ENCODE assay signal across 8 cellular contexts in genomic region chr3:169764164-169764452, GRCh38. TPM values are rescaled to one million over a fixed set of nuclear protein-coding genes. Genes with fewer than 3 reads are reported as not detected.
DNase-seq lines count a peak whose midpoint lies in the region; ATAC-seq, FAIRE-seq and TF ChIP-seq lines count a peak whose summit lies in the region.

No MANE protein-coding gene starts in this region.

- H3K9me3 Mint-ChIP-seq in CD4-positive, CD25-positive, alpha-beta regulatory T cell, result peaks cover 0 to 5% (median 1%) of the 10 kb centered on the region in 7 donors
- no peaks in the 10 kb centered on the region for H3K9me3 Mint-ChIP-seq in natural killer cell treated with Interleukin-12 subunit alpha and Interleukin-12 subunit beta and Interleukin-15 and Interleukin-18, amount 100 ng/mL, for 72 hours

- peak overlapping the region; percentile 98 to 99 (median 99) for H3K27ac Mint-ChIP-seq in CD4-positive, CD25-positive, alpha-beta regulatory T cell
- H3K27ac Mint-ChIP-seq in natural killer cell treated with Interleukin-12 subunit alpha and Interleukin-12 subunit beta and Interleukin-15 and Interleukin-18, amount 100 ng/mL, for 72 hours, result peak overlapping the region; percentile 96 to 97

- peak overlapping the region; percentile 64 for H3K9ac ChIP-seq in SK-N-MC (ENCODE audit: insufficient read length)

- H3K27me3 Mint-ChIP-seq in CD4-positive, CD25-positive, alpha-beta regulatory T cell, result no peaks in the 10 kb centered on the region
- no peaks in the 10 kb centered on the region for H3K27me3 Mint-ChIP-seq in natural killer cell treated with Interleukin-12 subunit alpha and Interleukin-12 subunit beta and Interleukin-15 and Interleukin-18, amount 100 ng/mL, for 72 hours

- TF ChIP-seq CTCF in epithelial cell of proximal tubule (conservative IDR thresholded peaks at IDR 0.05; ENCODE audit: low read depth, low read length), result no peak

- peak overlapping the region; percentile 96 to 99 (median 98) for H3K4me3 Mint-ChIP-seq in CD4-positive, CD25-positive, alpha-beta regulatory T cell
- H3K4me3 Mint-ChIP-seq in natural killer cell treated with Interleukin-12 subunit alpha and Interleukin-12 subunit beta and Interleukin-15 and Interleukin-18, amount 100 ng/mL, for 72 hours, result peak overlapping the region; percentile 98

- H3K4me1 Mint-ChIP-seq in CD4-positive, CD25-positive, alpha-beta regulatory T cell, result peaks cover 16 to 39% (median 29%) of the 10 kb centered on the region in 4 donors
- H3K4me1 Mint-ChIP-seq in natural killer cell treated with Interleukin-12 subunit alpha and Interleukin-12 subunit beta and Interleukin-15 and Interleukin-18, amount 100 ng/mL, for 72 hours (ENCODE audit: low read depth in 2 of 2), result peaks cover 29 to 33% of the 10 kb centered on the region in 2 donors

- no peak for DNase-seq in CD4-positive, CD25-positive, alpha-beta regulatory T cell
- no peak for DNase-seq in SK-N-MC (ENCODE audit: low read depth, low spot score)
- no peak for DNase-seq in epithelial cell of proximal tubule (ENCODE audit: low read depth)
- no peak for DNase-seq in natural killer cell treated with Interleukin-12 subunit alpha and Interleukin-12 subunit beta and Interleukin-15 and Interleukin-18, amount 100 ng/mL, for 72 hours (ENCODE audit: low spot score)
- DNase-seq in urothelium cell line (ENCODE audit: low spot score), result no peak
- no peak for DNase-seq in NCI-H510A treated with DMSO at 0.1 percent for 48 hours (lab: John Stamatoyannopoulos, UW)

- H3K36me3 ChIP-seq in CD4-positive, CD25-positive, alpha-beta regulatory T cell (ENCODE audit: control insufficient read depth, insufficient read depth, low read length), result no peaks in the 10 kb centered on the region
- H3K36me3 ChIP-seq in SK-N-MC (ENCODE audit: insufficient read depth, low read length), result no peaks in the 10 kb centered on the region

- H3K27ac ChIP-seq in CD4-positive, CD25-positive, alpha-beta regulatory T cell (ENCODE audit: insufficient read depth, low read length, poor library complexity, severe bottlenecking), result peak overlapping the region; percentile 94
- no peak overlapping the region for H3K27ac ChIP-seq in SK-N-MC

- no peaks in the 10 kb centered on the region for H3K9me3 ChIP-seq in CD4-positive, CD25-positive, alpha-beta regulatory T cell (ENCODE audit: control insufficient read depth in 2 of 2, low read length in 2 of 2)
- H3K9me3 ChIP-seq in SK-N-MC (ENCODE audit: low read depth, low read length), result no peaks in the 10 kb centered on the region

- no peaks in the 10 kb centered on the region for H3K36me3 Mint-ChIP-seq in CD4-positive, CD25-positive, alpha-beta regulatory T cell
- H3K36me3 Mint-ChIP-seq in natural killer cell treated with Interleukin-12 subunit alpha and Interleukin-12 subunit beta and Interleukin-15 and Interleukin-18, amount 100 ng/mL, for 72 hours, result peaks cover 7% of the 10 kb centered on the region

- no peaks in the 10 kb centered on the region for H3K27me3 ChIP-seq in CD4-positive, CD25-positive, alpha-beta regulatory T cell (ENCODE audit: control insufficient read depth, insufficient read depth, low read length)

- FAIRE-seq in urothelium cell line (lab: Jason Lieb, UNC), result no peak

- H3K4me3 ChIP-seq in CD4-positive, CD25-positive, alpha-beta regulatory T cell (ENCODE audit: low read depth, low read length), result peak overlapping the region; percentile 88
- peak overlapping the region; percentile 64 for H3K4me3 ChIP-seq in SK-N-MC
- peak overlapping the region; percentile 91 for H3K4me3 ChIP-seq in epithelial cell of proximal tubule (ENCODE audit: low read depth, low read length)

- H3K4me1 ChIP-seq in CD4-positive, CD25-positive, alpha-beta regulatory T cell (ENCODE audit: control insufficient read depth, insufficient read depth, low read length, poor library complexity, severe bottlenecking), result peaks cover 22% of the 10 kb centered on the region

- peak; percentile 1 to 2 for ATAC-seq in CD4-positive, CD25-positive, alpha-beta regulatory T cell (ENCODE audit: low read depth in 2 of 2)
- ATAC-seq in GM19395 (IDR thresholded peaks at IDR 0.05; ENCODE audit: unreplicated experiment), result peak; percentile 47
- ATAC-seq in HG03432 (IDR thresholded peaks at IDR 0.05; ENCODE audit: unreplicated experiment), result peak; percentile 45
- peak; percentile 38 to 50 for ATAC-seq in natural killer cell treated with Interleukin-12 subunit alpha and Interleukin-12 subunit beta and Interleukin-15 and Interleukin-18, amount 100 ng/mL, for 72 hours

RNA-seq across cellular contexts. Expression of gene TERC, which starts 0.8 kb away (rescaled TPM):
- 2.9 TPM for total RNA-seq in CD4-positive, CD25-positive, alpha-beta regulatory T cell
- under 1 TPM in 1 of 4 donors, not detected in 3; 0.76 TPM for polyA plus RNA-seq in CD4-positive, CD25-positive, alpha-beta regulatory T cell
- 196 and 307 TPM in 2 replicates for total RNA-seq in epithelial cell of proximal tubule
- 10 to 100 TPM in 1 of 2 donors, not detected in 1; 18.6 TPM for total RNA-seq in natural killer cell treated with Interleukin-12 subunit alpha and Interleukin-12 subunit beta and Interleukin-15 and Interleukin-18, amount 100 ng/mL, for 72 hours

RNA-seq across cellular contexts. Expression of gene ACTRT3, which starts 5.3 kb away (rescaled TPM):
- total RNA-seq in CD4-positive, CD25-positive, alpha-beta regulatory T cell, result not detected
- polyA plus RNA-seq in CD4-positive, CD25-positive, alpha-beta regulatory T cell, result under 1 TPM in 2 of 4 donors, not detected in 2; 0.21 to 0.54 TPM
- total RNA-seq in epithelial cell of proximal tubule, result 2.6 and 3.8 TPM in 2 replicates
- 1 to 10 TPM; 1.5 to 2.0 TPM for total RNA-seq in natural killer cell treated with Interleukin-12 subunit alpha and Interleukin-12 subunit beta and Interleukin-15 and Interleukin-18, amount 100 ng/mL, for 72 hours

RNA-seq across cellular contexts. Expression of gene MYNN, which starts 9.1 kb away (rescaled TPM):
- 25.9 TPM for total RNA-seq in CD4-positive, CD25-positive, alpha-beta regulatory T cell
- polyA plus RNA-seq in CD4-positive, CD25-positive, alpha-beta regulatory T cell, result 10 to 100 TPM; 12.4 to 20.3 (median 17.7) TPM
- total RNA-seq in epithelial cell of proximal tubule, result 10.9 and 17.6 TPM in 2 replicates
- 10 to 100 TPM; 14.0 to 14.5 TPM for total RNA-seq in natural killer cell treated with Interleukin-12 subunit alpha and Interleukin-12 subunit beta and Interleukin-15 and Interleukin-18, amount 100 ng/mL, for 72 hours

RNA-seq across cellular contexts. Expression of gene LRRIQ4, which starts 48.6 kb away (rescaled TPM):
- total RNA-seq in CD4-positive, CD25-positive, alpha-beta regulatory T cell, result not detected
- not detected for polyA plus RNA-seq in CD4-positive, CD25-positive, alpha-beta regulatory T cell
- total RNA-seq in epithelial cell of proximal tubule, result 0.07 TPM in 1 of 2 replicates, not detected in the other
- not detected for total RNA-seq in natural killer cell treated with Interleukin-12 subunit alpha and Interleukin-12 subunit beta and Interleukin-15 and Interleukin-18, amount 100 ng/mL, for 72 hours

RNA-seq across cellular contexts. Expression of gene LRRC34, which starts 48.6 kb away (rescaled TPM):
- not detected for total RNA-seq in CD4-positive, CD25-positive, alpha-beta regulatory T cell
- under 1 TPM in 3 of 4 donors, not detected in 1; 0.06 to 0.62 (median 0.21) TPM for polyA plus RNA-seq in CD4-positive, CD25-positive, alpha-beta regulatory T cell
- 9.8 and 17.1 TPM in 2 replicates for total RNA-seq in epithelial cell of proximal tubule
- total RNA-seq in natural killer cell treated with Interleukin-12 subunit alpha and Interleukin-12 subunit beta and Interleukin-15 and Interleukin-18, amount 100 ng/mL, for 72 hours, result under 1 TPM; 0.38 to 0.50 TPM

Comparison
In these comparisons a context has a peak if more than half of its experiments do, and no peak if none do; other contexts are left out.
1. RNA of gene TERC, which starts 0.8 kb away (total RNA-seq): 196 to 307 TPM in epithelial cell of proximal tubule; 18.6 TPM in natural killer cell treated with Interleukin-12 subunit alpha and Interleukin-12 subunit beta and Interleukin-15 and Interleukin-18, amount 100 ng/mL, for 72 hours and 2.9 TPM in CD4-positive, CD25-positive, alpha-beta regulatory T cell (single experiment); every median in the first group is over 10 times any median in the second.
2. Peak in every context shown above with its lines, with median percentiles within 50 percentile points of each other: ATAC-seq and H3K4me3 ChIP-seq.